14 cellular contexts compared by ENCODE assay signal in the genomic region with DNA sequence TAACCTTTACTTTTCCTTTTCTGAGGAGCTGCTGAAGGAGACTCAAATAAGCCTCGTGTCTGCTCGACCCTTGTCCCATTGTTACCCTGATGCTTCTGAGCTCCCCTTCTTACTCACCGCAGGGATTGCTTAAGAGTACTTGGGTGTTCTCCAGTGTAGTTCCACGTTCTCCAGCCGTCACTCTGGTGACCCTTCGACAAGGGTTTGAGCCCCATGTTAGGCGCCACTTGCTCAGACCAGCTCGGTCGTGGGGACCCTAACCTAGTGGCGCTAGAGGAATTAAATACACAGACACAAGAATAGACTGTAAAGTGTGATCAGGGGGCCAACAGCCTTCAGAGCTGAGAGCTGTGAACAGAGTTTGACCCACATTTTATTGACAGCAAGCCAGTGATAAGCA. TPM values are rescaled to one million over a fixed set of nuclear protein-coding genes. Genes with fewer than 3 reads are reported as not detected.
A peak's percentile ranks its signal among the peaks of the same experiment; 100 is the strongest.
DNase-seq lines count a peak whose midpoint lies in the region; TF ChIP-seq lines count a peak whose summit lies in the region.
"Had no signal": no experiment of that assay in that cellular context is flagged by ENCODE, and none has a peak within 500 bp of the region (broad histone marks: within the 10 kb centered on the region; RNA-seq: fewer than 3 reads in every experiment).

No MANE protein-coding gene starts in this region.

- no peak for TF ChIP-seq EP300 in Ishikawa (IDR thresholded peaks at IDR 0.05; ENCODE audit: borderline replicate concordance)

- POLR2A ChIA-PET in activated CD4-positive, alpha-beta T cell treated with anti-CD3 and anti-CD28 coated beads, Interleukin-2, amount 10 ng/mL, durations not matched to agents 7 days and 5 days (lab: Charles Lee) = no interaction called here
- POLR2A ChIA-PET in activated CD4-positive, alpha-beta memory T cell treated with anti-CD3 and anti-CD28 coated beads for 36 hours (lab: Charles Lee) = no interaction called here

- CTCF ChIA-PET in activated CD4-positive, alpha-beta T cell treated with anti-CD3 and anti-CD28 coated beads, Interleukin-2, amount 10 ng/mL, durations not matched to agents 7 days and 5 days (lab: Charles Lee) = interaction anchor here (0.6 kb wide), 1 partner anchor 123 kb away, joined by 3 read pairs; no protein-coding TSS in a partner anchor
- CTCF ChIA-PET in activated CD4-positive, alpha-beta memory T cell treated with anti-CD3 and anti-CD28 coated beads for 36 hours (lab: Charles Lee) = no interaction called here

- intact Hi-C loops in activated CD4-positive, alpha-beta memory T cell treated with anti-CD3 and anti-CD28 coated beads for 36 hours (cut with micrococcal nuclease) = no loop called here

- TF ChIP-seq CTCF in cardiac fibroblast (IDR thresholded peaks at IDR 0.05; ENCODE audit: low read depth, low read length) (no peak), nephron progenitor cell (IDR thresholded peaks at IDR 0.05) (no peak)

- TF ChIP-seq RAD21 in Ishikawa (IDR thresholded peaks at IDR 0.05; ENCODE audit: low read depth) = no peak

- no peak overlapping the region for H3K4me3 ChIP-seq in cardiac fibroblast (replicated peaks in 1 of 2; ENCODE audit: low read depth in 2 of 2, low read length in 2 of 2)
- H3K4me3 ChIP-seq: ascending aorta, Peyer's patch, skin epidermis had no signal

- H3K27ac Mint-ChIP-seq in activated CD4-positive, alpha-beta T cell treated with anti-CD3 and anti-CD28 coated beads, Interleukin-2, amount 10 ng/mL, durations not matched to agents 7 days and 5 days = no peak overlapping the region
- no peak overlapping the region for H3K27ac Mint-ChIP-seq in nephron progenitor cell
- no peak overlapping the region for H3K27ac Mint-ChIP-seq in activated CD4-positive, alpha-beta memory T cell treated with anti-CD3 and anti-CD28 coated beads for 36 hours
- H3K27ac Mint-ChIP-seq: B cell; T-helper 2 cell treated with Interferon-gamma antibody and Interleukin-4, amounts not matched to agents 5 μg/mL and 100 μg/mL, for 36 hours had no signal

- H3K4me3 Mint-ChIP-seq in activated CD4-positive, alpha-beta T cell treated with anti-CD3 and anti-CD28 coated beads, Interleukin-2, amount 10 ng/mL, durations not matched to agents 7 days and 5 days = no peak overlapping the region
- H3K4me3 Mint-ChIP-seq in nephron progenitor cell = no peak overlapping the region
- H3K4me3 Mint-ChIP-seq in activated CD4-positive, alpha-beta memory T cell treated with anti-CD3 and anti-CD28 coated beads for 36 hours = no peak overlapping the region
- H3K4me3 Mint-ChIP-seq: B cell; T-helper 2 cell treated with Interferon-gamma antibody and Interleukin-4, amounts not matched to agents 5 μg/mL and 100 μg/mL, for 36 hours had no signal

- DNase-seq in activated CD4-positive, alpha-beta T cell treated with anti-CD3 and anti-CD28 coated beads, Interleukin-2, amount 10 ng/mL, durations not matched to agents 7 days and 5 days = peak; percentile 8
- DNase-seq in activated CD4-positive, alpha-beta T cell treated with anti-CD3 and anti-CD28 coated beads, Interleukin-2, amount 50 U/mL, for 4 hours = no peak
- DNase-seq in cardiac fibroblast (ENCODE audit: low read depth in 2 of 2) (peak; percentile 28 to 38), nephron progenitor cell (peak; percentile 43), NCI-H2171 (lab: John Stamatoyannopoulos, UW) (no peak)
- no peak for DNase-seq in activated CD4-positive, alpha-beta memory T cell treated with anti-CD3 and anti-CD28 coated beads for 36 hours
- no peak for DNase-seq in activated CD8-positive, alpha-beta memory T cell treated with anti-CD3 and anti-CD28 coated beads, Interleukin-2, amount 50 U/mL, for 4 hours
- DNase-seq: NCI-H2081, Peyer's patch had no signal

- H3K36me3 Mint-ChIP-seq in activated CD4-positive, alpha-beta T cell treated with anti-CD3 and anti-CD28 coated beads, Interleukin-2, amount 10 ng/mL, durations not matched to agents 7 days and 5 days (ENCODE audit: low read depth) = peaks cover 86% of the 10 kb centered on the region
- H3K36me3 Mint-ChIP-seq in nephron progenitor cell (ENCODE audit: low read depth) = peaks cover 100% of the 10 kb centered on the region
- peaks cover 83% of the 10 kb centered on the region for H3K36me3 Mint-ChIP-seq in activated CD4-positive, alpha-beta memory T cell treated with anti-CD3 and anti-CD28 coated beads for 36 hours

- H3K9me3 Mint-ChIP-seq in activated CD4-positive, alpha-beta T cell treated with anti-CD3 and anti-CD28 coated beads, Interleukin-2, amount 10 ng/mL, durations not matched to agents 7 days and 5 days = peaks cover 59% of the 10 kb centered on the region
- peaks cover 96% of the 10 kb centered on the region for H3K9me3 Mint-ChIP-seq in nephron progenitor cell
- peaks cover 80% of the 10 kb centered on the region for H3K9me3 Mint-ChIP-seq in activated CD4-positive, alpha-beta memory T cell treated with anti-CD3 and anti-CD28 coated beads for 36 hours

- H3K4me1 Mint-ChIP-seq in activated CD4-positive, alpha-beta T cell treated with anti-CD3 and anti-CD28 coated beads, Interleukin-2, amount 10 ng/mL, durations not matched to agents 7 days and 5 days = no peaks in the 10 kb centered on the region
- H3K4me1 Mint-ChIP-seq in nephron progenitor cell = no peaks in the 10 kb centered on the region
- no peaks in the 10 kb centered on the region for H3K4me1 Mint-ChIP-seq in activated CD4-positive, alpha-beta memory T cell treated with anti-CD3 and anti-CD28 coated beads for 36 hours (ENCODE audit: low read depth)
- H3K4me1 Mint-ChIP-seq: B cell had no signal

- no peaks in the 10 kb centered on the region for H3K27me3 Mint-ChIP-seq in activated CD4-positive, alpha-beta T cell treated with anti-CD3 and anti-CD28 coated beads, Interleukin-2, amount 10 ng/mL, durations not matched to agents 7 days and 5 days
- H3K27me3 Mint-ChIP-seq in nephron progenitor cell (ENCODE audit: low read depth, poor library complexity) = peaks cover 3% of the 10 kb centered on the region
- no peaks in the 10 kb centered on the region for H3K27me3 Mint-ChIP-seq in activated CD4-positive, alpha-beta memory T cell treated with anti-CD3 and anti-CD28 coated beads for 36 hours
- H3K27me3 Mint-ChIP-seq: B cell had no signal

TF ChIP-seq in Ishikawa, 13 proteins besides CTCF, POLR2A, EP300 and RAD21:
- TF ChIP-seq NFIC (IDR thresholded peaks at IDR 0.05) (no peak), TAF1 (IDR thresholded peaks at IDR 0.05; ENCODE audit: low read depth) (no peak), CEBPB (IDR thresholded peaks at IDR 0.05) (no peak)
- TF ChIP-seq, protein P1, sequence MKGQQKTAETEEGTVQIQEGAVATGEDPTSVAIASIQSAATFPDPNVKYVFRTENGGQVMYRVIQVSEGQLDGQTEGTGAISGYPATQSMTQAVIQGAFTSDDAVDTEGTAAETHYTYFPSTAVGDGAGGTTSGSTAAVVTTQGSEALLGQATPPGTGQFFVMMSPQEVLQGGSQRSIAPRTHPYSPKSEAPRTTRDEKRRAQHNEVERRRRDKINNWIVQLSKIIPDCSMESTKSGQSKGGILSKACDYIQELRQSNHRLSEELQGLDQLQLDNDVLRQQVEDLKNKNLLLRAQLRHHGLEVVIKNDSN (IDR thresholded peaks at IDR 0.05) = 0 out of 2 replicates have a peak, but pooled peaks have one; percentile 10

RNA-seq across cellular contexts. Expression of a gene that starts 10.3 kb away (rescaled TPM):
- 10 to 100 TPM; 17.4 to 18.4 TPM for total RNA-seq in activated CD4-positive, alpha-beta T cell treated with anti-CD3 and anti-CD28 coated beads, Interleukin-2, amount 10 ng/mL, durations not matched to agents 7 days and 5 days
- total RNA-seq in activated CD4-positive, alpha-beta memory T cell treated with anti-CD3 and anti-CD28 coated beads for 36 hours = 1 to 10 TPM; 3.4 to 4.1 TPM

RNA-seq across cellular contexts. Expression of a gene that starts 28.8 kb away (rescaled TPM):
- total RNA-seq in activated CD4-positive, alpha-beta T cell treated with anti-CD3 and anti-CD28 coated beads, Interleukin-2, amount 10 ng/mL, durations not matched to agents 7 days and 5 days = 1 to 10 TPM; 2.1 to 2.8 TPM
- total RNA-seq in activated CD4-positive, alpha-beta memory T cell treated with anti-CD3 and anti-CD28 coated beads for 36 hours = 1 to 10 TPM; 1.7 to 2.1 TPM
- total RNA-seq: ascending aorta had no signal

RNA-seq across cellular contexts. Expression of a gene that starts 37.9 kb away (rescaled TPM):
- total RNA-seq in activated CD4-positive, alpha-beta T cell treated with anti-CD3 and anti-CD28 coated beads, Interleukin-2, amount 10 ng/mL, durations not matched to agents 7 days and 5 days = 10 to 100 TPM; 23.3 to 24.0 TPM
- 10 to 100 TPM; 21.6 to 23.2 TPM for total RNA-seq in activated CD4-positive, alpha-beta memory T cell treated with anti-CD3 and anti-CD28 coated beads for 36 hours

Comparison
In these comparisons a context has a peak if more than half of its experiments do, and no peak if none do; other contexts are left out.
1. DNase-seq: peak in activated CD4-positive, alpha-beta T cell treated with anti-CD3 and anti-CD28 coated beads, Interleukin-2, amount 10 ng/mL, durations not matched to agents 7 days and 5 days (single experiment), cardiac fibroblast (2 of 2) and nephron progenitor cell (single experiment); none in activated CD4-positive, alpha-beta T cell treated with anti-CD3 and anti-CD28 coated beads, Interleukin-2, amount 50 U/mL, for 4 hours (0 of 2), NCI-H2171 (single experiment), activated CD4-positive, alpha-beta memory T cell treated with anti-CD3 and anti-CD28 coated beads for 36 hours (single experiment) and activated CD8-positive, alpha-beta memory T cell treated with anti-CD3 and anti-CD28 coated beads, Interleukin-2, amount 50 U/mL, for 4 hours (single experiment).